ENCODE assay signal across 11 cellular contexts in the genomic region with DNA sequence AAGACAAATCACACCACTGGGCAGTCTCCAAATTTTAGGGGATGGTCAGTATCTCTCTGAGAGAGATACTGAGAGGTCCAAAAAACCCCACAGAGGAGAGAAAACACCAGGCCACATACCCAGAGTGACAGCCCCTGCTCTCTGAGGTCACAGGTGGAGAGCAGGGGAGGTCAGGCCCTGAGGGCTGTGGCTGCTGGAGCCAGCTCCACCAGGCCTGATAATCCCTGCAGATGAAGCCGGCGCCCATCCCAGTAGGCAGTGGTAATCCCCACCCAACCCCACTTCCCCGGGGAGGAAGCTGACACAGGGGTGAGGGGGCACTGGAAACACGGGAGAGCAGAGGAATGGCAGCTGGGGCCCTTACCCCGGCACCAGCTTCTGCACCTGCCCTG. TPM values are rescaled to one million over a fixed set of nuclear protein-coding genes. Genes with fewer than 3 reads are reported as not detected.
DNase-seq lines count a peak whose midpoint lies in the region; ATAC-seq, FAIRE-seq and TF ChIP-seq lines count a peak whose summit lies in the region.
"Had no signal": no experiment of that assay in that cellular context is flagged by ENCODE, and none has a peak within 500 bp of the region (broad histone marks: within the 10 kb centered on the region; RNA-seq: fewer than 3 reads in every experiment).

No MANE protein-coding gene starts in this region.

- TF ChIP-seq CTCF in OCI-LY3 (IDR thresholded peaks at IDR 0.05; ENCODE audit: low read depth, low read length) (no peak), lower lobe of right lung (IDR thresholded peaks at IDR 0.05) (no peak), thoracic aorta (IDR thresholded peaks at IDR 0.05) (no peak)

- H4K20me1 ChIP-seq in OCI-LY3 (ENCODE audit: insufficient read depth, low read length): no peaks in the 10 kb centered on the region

- no peaks in the 10 kb centered on the region for H3K79me2 ChIP-seq in OCI-LY3 (ENCODE audit: low read length)

- H3K36me3 ChIP-seq in OCI-LY3 (replicated peaks; ENCODE audit: low read depth, low read length) (no peaks in the 10 kb centered on the region), lower lobe of right lung (no peaks in the 10 kb centered on the region), thoracic aorta (no peaks in the 10 kb centered on the region)
- H3K36me3 ChIP-seq: MG63 had no signal

- no peak overlapping the region for H3K9ac ChIP-seq in OCI-LY3 (ENCODE audit: low read length)

- no peak for FAIRE-seq in frontal cortex (lab: Jason Lieb, UNC)
- FAIRE-seq: bronchial epithelial cell had no signal

- H3K27me3 ChIP-seq in OCI-LY3 (ENCODE audit: low read depth, low read length): no peaks in the 10 kb centered on the region
- no peaks in the 10 kb centered on the region for H3K27me3 ChIP-seq in lower lobe of right lung (ENCODE audit: low read depth)
- no peaks in the 10 kb centered on the region for H3K27me3 ChIP-seq in thoracic aorta (replicated peaks; ENCODE audit: insufficient read depth)
- H3K27me3 ChIP-seq: MG63 had no signal

- no peak overlapping the region for H3K4me2 ChIP-seq in OCI-LY3 (ENCODE audit: low read length)

- no peak overlapping the region for H2AFZ ChIP-seq in OCI-LY3 (ENCODE audit: low read depth, low read length)

- peaks cover 31% of the 10 kb centered on the region for H3K4me1 ChIP-seq in OCI-LY3 (ENCODE audit: low read length)
- peaks cover 44% of the 10 kb centered on the region for H3K4me1 ChIP-seq in lower lobe of right lung
- H3K4me1 ChIP-seq in thoracic aorta (ENCODE audit: control insufficient read depth in 1 of 2, low read depth in 2 of 2): peaks cover 11 to 21% of the 10 kb centered on the region in 2 donors

- intact Hi-C loops in lower lobe of right lung (cut with DNase I): no loop called here

- H3K27ac ChIP-seq in OCI-LY3 (ENCODE audit: low read length) (peak overlapping the region; percentile 23; the same call in 1 of the 2 replicates), lower lobe of right lung (peak overlapping the region; percentile 80), thoracic aorta (peak overlapping the region; percentile 78 to 79)

- no peaks in the 10 kb centered on the region for H3K9me3 ChIP-seq in OCI-LY3 (ENCODE audit: insufficient read depth, low read length)
- H3K9me3 ChIP-seq in lower lobe of right lung: no peaks in the 10 kb centered on the region
- no peaks in the 10 kb centered on the region for H3K9me3 ChIP-seq in thoracic aorta
- H3K9me3 ChIP-seq: MG63 had no signal

- DNase-seq in lower lobe of right lung (no peak), thoracic aorta (ENCODE audit: low spot score) (no peak), MV-4-11 (lab: John Stamatoyannopoulos, UW) (no peak), frontal cortex (ENCODE audit: low spot score in 2 of 2) (no peak)
- DNase-seq: activated CD4-positive, alpha-beta T cell treated with anti-CD3 and anti-CD28 coated beads, Interleukin-2, amount 50 U/mL, for 48 hours; activated gamma-delta T cell; MG63 had no signal

- H3K4me3 ChIP-seq in OCI-LY3 (ENCODE audit: low read length): no peak overlapping the region
- H3K4me3 ChIP-seq in lower lobe of right lung: no peak overlapping the region
- no peak overlapping the region for H3K4me3 ChIP-seq in thoracic aorta
- H3K4me3 ChIP-seq: MG63 had no signal

- ATAC-seq in GM21825 (IDR thresholded peaks at IDR 0.05; ENCODE audit: unreplicated experiment): peak; percentile 23
- ATAC-seq in lower lobe of right lung: no peak
- ATAC-seq in thoracic aorta (ENCODE audit: insufficient number of reproducible peaks, low FRiP score, low read depth): no peak
- no peak for ATAC-seq in HG03469 (IDR thresholded peaks at IDR 0.05; ENCODE audit: unreplicated experiment)

RNA-seq across cellular contexts. Expression of a gene that starts 31.2 kb away (rescaled TPM):
- 138 TPM for total RNA-seq in lower lobe of right lung
- 100 to 1,000 TPM; 179 to 219 TPM for total RNA-seq in thoracic aorta
- 102 TPM for total RNA-seq in frontal cortex

RNA-seq across cellular contexts. Expression of a gene that starts 38.5 kb away (rescaled TPM):
- total RNA-seq in lower lobe of right lung: 17.2 TPM
- total RNA-seq in thoracic aorta: 10 to 100 TPM; 13.1 to 32.5 TPM
- 2.9 TPM for total RNA-seq in frontal cortex

Comparison
In these comparisons a context has a peak if more than half of its experiments do, and no peak if none do; other contexts are left out.
1. H3K27ac ChIP-seq: peak in every context shown above with its lines; median percentile 80 in lower lobe of right lung; 78 in thoracic aorta; 23 in OCI-LY3.